ENCODE assay signal across 29 cellular contexts in the genomic region with DNA sequence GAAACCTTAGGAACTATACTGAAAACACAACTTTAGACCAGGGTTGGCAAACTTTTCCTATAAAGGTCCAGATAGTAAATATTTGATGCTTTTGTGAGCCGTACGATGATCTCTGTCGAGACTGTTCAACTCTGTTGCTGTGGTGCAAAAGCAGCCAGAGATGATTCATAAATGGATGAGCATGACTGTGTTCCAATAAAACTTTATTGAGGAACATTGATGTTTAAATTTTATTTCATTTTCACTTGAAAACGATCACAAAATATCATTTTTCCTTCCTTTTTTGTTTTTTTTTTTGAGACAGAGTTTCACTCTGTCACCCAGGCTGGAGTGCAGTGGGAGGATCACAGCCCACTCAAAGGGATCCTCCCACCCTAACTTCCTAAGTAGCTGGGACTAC.
"Had no signal": no experiment of that assay in that cellular context is flagged by ENCODE, and none has a peak within 500 bp of the region (broad histone marks: within the 10 kb centered on the region; RNA-seq: fewer than 3 reads in every experiment).

No MANE protein-coding gene starts in this region.

- H3K27me3 ChIP-seq: brain microvascular endothelial cell, esophagus muscularis mucosa, foreskin keratinocyte, gastrocnemius medialis, heart left ventricle, hepatocyte had no signal

- H2AFZ ChIP-seq: hepatocyte had no signal

- H3K4me1 ChIP-seq: esophagus muscularis mucosa, foreskin keratinocyte, gastrocnemius medialis, heart left ventricle had no signal

- FAIRE-seq: astrocyte, colon had no signal

- H3K27ac ChIP-seq: brain microvascular endothelial cell, esophagus muscularis mucosa, foreskin keratinocyte, gastrocnemius medialis, heart left ventricle, hepatocyte, WERI-Rb-1 had no signal

- H3K4me3 ChIP-seq: esophagus muscularis mucosa, gastrocnemius medialis, heart left ventricle, hepatocyte had no signal

- H3K4me2 ChIP-seq: hepatocyte had no signal

- H3K9me3 ChIP-seq: esophagus muscularis mucosa, gastrocnemius medialis, heart left ventricle had no signal

- H3K79me2 ChIP-seq: hepatocyte had no signal

- H3K36me3 ChIP-seq: brain microvascular endothelial cell, esophagus muscularis mucosa, gastrocnemius medialis, heart left ventricle, WERI-Rb-1 had no signal

- DNase-seq: activated B cell treated with CpG ODN at 0.5 μM for 24 hours; activated CD4-positive, alpha-beta T cell treated with anti-CD3 and anti-CD28 coated beads for 48 hours; activated CD4-positive, alpha-beta T cell treated with anti-CD3 and anti-CD28 coated beads, Interleukin-2, amount 50 U/mL, for 1 hour; activated CD4-positive, alpha-beta T cell treated with anti-CD3 and anti-CD28 coated beads, Interleukin-2, amount 50 U/mL, for 48 hours; activated CD8-positive, alpha-beta memory T cell treated with anti-CD3 and anti-CD28 coated beads for 24 hours; activated CD8-positive, alpha-beta T cell treated with anti-CD3 and anti-CD28 coated beads for 36 hours; activated effector memory CD4-positive, alpha-beta T cell treated with Interleukin-2 at 50 U/mL for 16 hours; activated gamma-delta T cell treated with Interleukin-2 at 50 U/mL for 16 hours; activated naive CD4-positive, alpha-beta T cell treated with anti-CD3 and anti-CD28 coated beads, Interleukin-2, amount 50 U/mL, for 16 hours; activated naive CD4-positive, alpha-beta T cell treated with Interleukin-2 at 50 U/mL for 16 hours; activated T-cell treated with anti-CD3 and anti-CD28 coated beads, Interleukin-2, amount 50 U/mL, for 4 hours; amniotic stem cell; anterior cingulate cortex; caudate nucleus; cortex of kidney; effector CD4-positive, alpha-beta T cell; effector memory CD8-positive, alpha-beta T cell; gastrocnemius medialis; glutamatergic neuron; heart left ventricle; T-helper 2 cell; WERI-Rb-1 had no signal

- ATAC-seq: activated CD4-positive, CD25-positive, alpha-beta regulatory T cell treated with anti-CD3 and anti-CD28 coated beads, Interleukin-2, amount 50 U/mL, for 24 hours; activated CD8-positive, alpha-beta T cell treated with anti-CD3 and anti-CD28 coated beads for 36 hours; activated T-cell treated with anti-CD3 and anti-CD28 coated beads, Interleukin-2, amount 50 U/mL, for 4 hours; effector memory CD8-positive, alpha-beta T cell; gastrocnemius medialis; heart left ventricle had no signal
